ENCODE assay signal across 15 cellular contexts in genomic region chr14:92564361-92565039, GRCh38. TPM values are rescaled to one million over a fixed set of nuclear protein-coding genes. Genes with fewer than 3 reads are reported as not detected.
A peak's percentile ranks its signal among the peaks of the same experiment; 100 is the strongest.
DNase-seq lines count a peak whose midpoint lies in the region; ATAC-seq and TF ChIP-seq lines count a peak whose summit lies in the region.
"Had no signal": no experiment of that assay in that cellular context is flagged by ENCODE, and none has a peak within 500 bp of the region (broad histone marks: within the 10 kb centered on the region; RNA-seq: fewer than 3 reads in every experiment).

No MANE protein-coding gene starts in this region.

- peaks cover 18 to 20% of the 10 kb centered on the region in 2 donors for H3K36me3 ChIP-seq in stomach smooth muscle (ENCODE audit: control insufficient read depth in 2 of 2, insufficient read depth in 2 of 2, low read length in 2 of 2)
- H3K36me3 ChIP-seq: gastrocnemius medialis had no signal

- DNase-seq in HFFc6 (no peak), OCI-M1 (lab: John Stamatoyannopoulos, UW) (peak; percentile 49), cerebellar cortex (ENCODE audit: low spot score) (no peak), GM10266 (ENCODE audit: extremely low spot score) (no peak)
- DNase-seq: effector CD4-positive, alpha-beta T cell; gastrocnemius medialis; islet precursor cell; NCI-H2107; Peyer's patch; stimulated activated CD4-positive, alpha-beta T cell treated with anti-CD3 and anti-CD28 coated beads, Interleukin-1b, Interleukin-23, amount 100 ng/mL, for 48 hours; stimulated activated naive B cell treated with anti-CD40 and anti-IgM and Interleukin-4, amounts not matched to agents 10 μg/mL and 1 μg/mL and 100 μg/mL, for 72 hours; T1000 had no signal

- no peak for TF ChIP-seq CTCF in HFFc6 (IDR thresholded peaks at IDR 0.05)
- no peak for TF ChIP-seq CTCF in GM10266 (IDR thresholded peaks at IDR 0.05; ENCODE audit: control insufficient read depth, insufficient read depth, low read depth, missing control alignments)

- H3K4me1 ChIP-seq in stomach smooth muscle (ENCODE audit: control insufficient read depth, insufficient read depth, low read length): peaks cover 10% of the 10 kb centered on the region

- peaks cover 2% of the 10 kb centered on the region; the same call in 1 of the 2 replicates for H3K27me3 Mint-ChIP-seq in HFFc6 (ENCODE audit: insufficient read depth)
- H3K27me3 Mint-ChIP-seq: stimulated activated naive B cell treated with anti-CD40 and anti-IgM and Interleukin-4, amounts not matched to agents 10 μg/mL and 1 μg/mL and 100 μg/mL, for 72 hours had no signal

- peak overlapping the region; percentile 73; the same call in 1 of the 2 replicates for H3K27ac Mint-ChIP-seq in HFFc6
- H3K27ac Mint-ChIP-seq: stimulated activated naive B cell treated with anti-CD40 and anti-IgM and Interleukin-4, amounts not matched to agents 10 μg/mL and 1 μg/mL and 100 μg/mL, for 72 hours had no signal

- H3K4me3 Mint-ChIP-seq in HFFc6: no peak overlapping the region; the same call in 1 of the 2 replicates
- H3K4me3 Mint-ChIP-seq: stimulated activated naive B cell treated with anti-CD40 and anti-IgM and Interleukin-4, amounts not matched to agents 10 μg/mL and 1 μg/mL and 100 μg/mL, for 72 hours had no signal

- H3K9ac ChIP-seq in stomach smooth muscle (ENCODE audit: low read length in 2 of 2): no peak overlapping the region

- H3K9me3 ChIP-seq in stomach smooth muscle (ENCODE audit: control insufficient read depth in 2 of 2, low read length in 2 of 2): peaks cover 8 to 10% of the 10 kb centered on the region in 2 donors
- H3K9me3 ChIP-seq: gastrocnemius medialis, Peyer's patch had no signal

- H3K36me3 Mint-ChIP-seq in HFFc6 (ENCODE audit: low read depth): peaks cover 28% of the 10 kb centered on the region

- peaks cover 36% of the 10 kb centered on the region for H3K4me1 Mint-ChIP-seq in HFFc6 (ENCODE audit: low read depth)

- H3K27ac ChIP-seq in layer of hippocampus (ENCODE audit: low read depth, low read length) (peak overlapping the region; percentile 18), stomach smooth muscle (ENCODE audit: low read length) (peak overlapping the region; percentile 11)
- H3K27ac ChIP-seq: gastrocnemius medialis had no signal

- no peak for ATAC-seq in GM21825 (IDR thresholded peaks at IDR 0.05; ENCODE audit: unreplicated experiment)
- ATAC-seq: gastrocnemius medialis had no signal

- H3K27me3 ChIP-seq in layer of hippocampus (ENCODE audit: control insufficient read depth, insufficient read depth, low read length) (no peaks in the 10 kb centered on the region), stomach smooth muscle (ENCODE audit: control insufficient read depth in 1 of 2, insufficient read depth in 2 of 2, low read length in 2 of 2) (no peaks in the 10 kb centered on the region)
- H3K27me3 ChIP-seq: gastrocnemius medialis, Peyer's patch had no signal

- H3K9me3 Mint-ChIP-seq in HFFc6: peaks cover 8% of the 10 kb centered on the region

- H3K4me3 ChIP-seq in stomach smooth muscle (ENCODE audit: low read length in 2 of 2): no peak overlapping the region
- H3K4me3 ChIP-seq: gastrocnemius medialis, Peyer's patch had no signal

RNA-seq across cellular contexts. Expression of gene RIN3, which starts 50.9 kb away (rescaled TPM):
- 10 to 100 TPM; 19.7 to 26.0 (median 24.6) TPM for total RNA-seq in HFFc6 (2021; fragmentation: NEBNext Ultra II Directional; extraction: Animal tissue kit (Norgen Biotek cat#: 25700))
